ENCODE assay signal across 10 cellular contexts in genomic region chr22:19767427-19768380, GRCh38. TPM values are rescaled to one million over a fixed set of nuclear protein-coding genes. Genes with fewer than 3 reads are reported as not detected.
DNase-seq lines count a peak whose midpoint lies in the region; ATAC-seq and TF ChIP-seq lines count a peak whose summit lies in the region.
"Had no signal": no experiment of that assay in that cellular context is flagged by ENCODE, and none has a peak within 500 bp of the region (broad histone marks: within the 10 kb centered on the region; RNA-seq: fewer than 3 reads in every experiment).

No MANE protein-coding gene starts in this region.

- H3K9me3 Mint-ChIP-seq in activated naive CD8-positive, alpha-beta T cell (ENCODE audit: low read depth), result no peaks in the 10 kb centered on the region
- H3K9me3 Mint-ChIP-seq in activated naive CD8-positive, alpha-beta T cell treated with anti-CD3 and anti-CD28 coated beads, Interleukin-2, amount 50 U/mL, for 24 hours, result no peaks in the 10 kb centered on the region

- TF ChIP-seq EP300 in upper lobe of left lung (IDR thresholded peaks at IDR 0.05), result no peak

- no peak for TF ChIP-seq POLR2A in upper lobe of left lung (IDR thresholded peaks at IDR 0.05)

- H3K36me3 Mint-ChIP-seq in activated naive CD8-positive, alpha-beta T cell, result no peaks in the 10 kb centered on the region
- H3K36me3 Mint-ChIP-seq in activated naive CD8-positive, alpha-beta T cell treated with anti-CD3 and anti-CD28 coated beads, Interleukin-2, amount 50 U/mL, for 24 hours (ENCODE audit: low read depth), result no peaks in the 10 kb centered on the region

- peaks cover 26% of the 10 kb centered on the region for H3K27me3 Mint-ChIP-seq in activated naive CD8-positive, alpha-beta T cell
- H3K27me3 Mint-ChIP-seq in activated naive CD8-positive, alpha-beta T cell treated with anti-CD3 and anti-CD28 coated beads, Interleukin-2, amount 50 U/mL, for 24 hours, result peaks cover 72% of the 10 kb centered on the region

- H3K4me3 ChIP-seq in lung (no peak overlapping the region), upper lobe of left lung (peak overlapping the region in 3 of 4 donors; percentile 36 to 44 (median 44))

- no peak overlapping the region for H3K27ac Mint-ChIP-seq in activated naive CD8-positive, alpha-beta T cell
- H3K27ac Mint-ChIP-seq in activated naive CD8-positive, alpha-beta T cell treated with anti-CD3 and anti-CD28 coated beads, Interleukin-2, amount 50 U/mL, for 24 hours, result no peak overlapping the region

- ATAC-seq in activated naive CD8-positive, alpha-beta T cell treated with anti-CD3 and anti-CD28 coated beads, Interleukin-2, amount 50 U/mL, for 24 hours, result no peak
- ATAC-seq in lung (ENCODE audit: insufficient read depth, low FRiP score) (no peak), upper lobe of left lung (ENCODE audit: low FRiP score in 2 of 2) (peak in 1 of 2 donors; percentile 46), HG03565 (IDR thresholded peaks at IDR 0.05; ENCODE audit: unreplicated experiment) (no peak), HG02798 (IDR thresholded peaks at IDR 0.05; ENCODE audit: poor library complexity, unreplicated experiment) (no peak)

- peaks cover 0 to 6% of the 10 kb centered on the region in 2 donors for H3K9me3 ChIP-seq in lung (ENCODE audit: control insufficient read depth in 2 of 2, insufficient read depth in 1 of 2, low read length in 1 of 2)
- no peaks in the 10 kb centered on the region for H3K9me3 ChIP-seq in upper lobe of left lung

- H3K27me3 ChIP-seq in lung (ENCODE audit: control insufficient read depth, insufficient read depth) (peaks cover 5% of the 10 kb centered on the region), upper lobe of left lung (peaks cover 2 to 54% (median 29%) of the 10 kb centered on the region in 4 donors)

- H3K4me1 Mint-ChIP-seq in activated naive CD8-positive, alpha-beta T cell (ENCODE audit: low read depth), result peaks cover 9% of the 10 kb centered on the region
- H3K4me1 Mint-ChIP-seq in activated naive CD8-positive, alpha-beta T cell treated with anti-CD3 and anti-CD28 coated beads, Interleukin-2, amount 50 U/mL, for 24 hours, result peaks cover 8% of the 10 kb centered on the region

- TF ChIP-seq CTCF in lung (IDR thresholded peaks at IDR 0.05; ENCODE audit: control extremely low read depth, extremely low read depth) (no peak), upper lobe of left lung (IDR thresholded peaks at IDR 0.05) (no peak)

- no peaks in the 10 kb centered on the region for H3K36me3 ChIP-seq in lung (ENCODE audit: control insufficient read depth in 2 of 2, insufficient read depth in 2 of 2, low read length in 2 of 2)
- no peaks in the 10 kb centered on the region for H3K36me3 ChIP-seq in upper lobe of left lung

- WGBS in lung, 2 donors, result 19 to 28% methylated on average over 32 to 37 of the region's 37 CpGs
- WGBS in upper lobe of left lung, 2 donors, result 32 to 35% methylated on average over 13 to 31 of the region's 37 CpGs

- H3K27ac ChIP-seq in lung (ENCODE audit: low read depth in 1 of 2, low read length in 1 of 2) (no peak overlapping the region), upper lobe of left lung (no peak overlapping the region)

- DNase-seq in activated naive CD8-positive, alpha-beta T cell treated with anti-CD3 and anti-CD28 coated beads, Interleukin-2, amount 50 U/mL, for 24 hours, result no peak
- DNase-seq in dermis microvascular lymphatic vessel endothelial cell (ENCODE audit: low read depth in 2 of 2) (peak; percentile 88 to 99), lung (ENCODE audit: low spot score) (peak; percentile 43), upper lobe of left lung (peak in 1 of 2 donors; percentile 83)
- DNase-seq in activated naive CD4-positive, alpha-beta T cell treated with anti-CD3 and anti-CD28 coated beads, Interleukin-2, amount 50 U/mL, for 16 hours, result no peak
- DNase-seq: cortex of kidney, NCI-H146 had no signal

- H3K4me3 Mint-ChIP-seq in activated naive CD8-positive, alpha-beta T cell, result peak overlapping the region; percentile 38
- H3K4me3 Mint-ChIP-seq in activated naive CD8-positive, alpha-beta T cell treated with anti-CD3 and anti-CD28 coated beads, Interleukin-2, amount 50 U/mL, for 24 hours, result no peak overlapping the region

- H3K4me1 ChIP-seq in lung (ENCODE audit: control insufficient read depth in 2 of 2, insufficient read depth in 2 of 2, low read length in 2 of 2) (peaks cover 0 to 20% of the 10 kb centered on the region in 2 donors), upper lobe of left lung (peaks cover 21 to 34% (median 24%) of the 10 kb centered on the region in 4 donors)

RNA-seq across cellular contexts. Expression of gene TBX1, which starts 7.1 kb away (rescaled TPM):
- 30.4 and 62.8 TPM in 2 replicates for total RNA-seq in dermis microvascular lymphatic vessel endothelial cell
- total RNA-seq in lung, result 10 to 100 TPM in 1 of 2 donors, 1 to 10 TPM in 1; 3.4 to 19.3 TPM
- polyA plus RNA-seq in lung, result 1 to 10 TPM; 2.3 to 5.6 TPM
- total RNA-seq in upper lobe of left lung, result 10 to 100 TPM in 2 of 6 donors, 1 to 10 TPM in 4; 1.0 to 12.2 (median 5.4) TPM

RNA-seq across cellular contexts. Expression of gene GP1BB, which starts 44.4 kb away (rescaled TPM):
- total RNA-seq in dermis microvascular lymphatic vessel endothelial cell (2.7 and 5.3 TPM in 2 replicates), lung (1 to 10 TPM; 4.0 to 5.5 TPM), upper lobe of left lung (10 to 100 TPM in 1 of 6 donors, 1 to 10 TPM in 5; 1.5 to 23.7 (median 6.6) TPM)
- polyA plus RNA-seq in lung, result 1 to 10 TPM; 1.9 to 2.8 TPM

RNA-seq across cellular contexts. Expression of gene SEPTIN5, which starts 53.4 kb away (rescaled TPM):
- 23.4 and 42.1 TPM in 2 replicates for total RNA-seq in dermis microvascular lymphatic vessel endothelial cell
- 10 to 100 TPM; 16.7 to 32.5 TPM for total RNA-seq in lung
- 10 to 100 TPM; 10.4 to 11.8 TPM for polyA plus RNA-seq in lung
- 10 to 100 TPM in 5 of 6 donors, 1 to 10 TPM in 1; 6.0 to 30.0 (median 17.1) TPM for total RNA-seq in upper lobe of left lung

Comparison
In these comparisons a context has a peak if more than half of its experiments do, and no peak if none do; other contexts are left out.
1. DNase-seq: peak in dermis microvascular lymphatic vessel endothelial cell (2 of 2) and lung (single experiment); none in activated naive CD8-positive, alpha-beta T cell treated with anti-CD3 and anti-CD28 coated beads, Interleukin-2, amount 50 U/mL, for 24 hours (single experiment) and activated naive CD4-positive, alpha-beta T cell treated with anti-CD3 and anti-CD28 coated beads, Interleukin-2, amount 50 U/mL, for 16 hours (single experiment).